8 cellular contexts compared by ENCODE assay signal in the genomic region with DNA sequence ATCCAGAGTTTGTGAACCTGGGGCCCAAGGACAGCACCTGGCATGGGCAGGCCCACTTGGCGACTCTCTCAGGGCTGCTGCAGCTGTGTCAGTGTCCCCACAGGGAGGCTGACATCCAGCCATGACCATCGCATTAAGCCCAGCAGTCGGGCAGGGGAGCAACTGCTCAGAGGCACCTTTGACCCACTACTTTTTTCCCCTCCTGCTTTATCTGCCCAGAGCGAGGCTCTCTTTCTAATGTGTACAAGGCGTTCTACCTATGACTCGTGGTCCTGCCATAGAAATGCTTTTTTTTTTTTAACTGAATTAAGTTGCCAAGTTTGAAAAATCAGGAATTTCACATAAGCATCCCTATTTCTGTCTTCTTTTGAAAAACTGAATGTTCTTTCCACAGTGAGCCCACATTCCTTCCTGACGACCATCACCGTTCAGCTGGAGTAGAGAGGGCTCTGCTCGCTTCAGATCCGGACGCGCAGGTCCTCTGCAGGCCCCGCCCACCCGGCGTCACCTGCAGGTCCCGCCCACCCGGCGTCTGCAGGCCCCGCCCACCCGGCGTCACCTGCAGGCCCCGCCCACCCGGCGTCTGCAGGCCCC. TPM values are rescaled to one million over a fixed set of nuclear protein-coding genes. Genes with fewer than 3 reads are reported as not detected.
DNase-seq lines count a peak whose midpoint lies in the region; ATAC-seq, FAIRE-seq and TF ChIP-seq lines count a peak whose summit lies in the region.

No MANE protein-coding gene starts in this region.

- peak overlapping the region; percentile 95 for H3K27ac Mint-ChIP-seq in nephron progenitor cell

- peak overlapping the region; percentile 12 for H3K4me3 ChIP-seq in bronchial epithelial cell (ENCODE audit: low read depth, low read length)

- ATAC-seq in Right ventricle myocardium superior (ENCODE audit: poor library complexity) (peak; percentile 61), Right ventricle myocardium inferior (no peak), HG02763 (IDR thresholded peaks at IDR 0.05; ENCODE audit: unreplicated experiment) (peak; percentile 45), GM18519 (IDR thresholded peaks at IDR 0.05; ENCODE audit: low FRiP score, unreplicated experiment) (no peak), HG02623 (IDR thresholded peaks at IDR 0.05; ENCODE audit: unreplicated experiment) (no peak)

- peaks cover 9% of the 10 kb centered on the region for H3K9me3 Mint-ChIP-seq in nephron progenitor cell

- intact Hi-C loops in Right ventricle myocardium superior (cut with DNase I) (no loop called here), Right ventricle myocardium inferior (cut with DNase I) (no loop called here)

- DNase-seq in Right ventricle myocardium superior (no peak), Right ventricle myocardium inferior (ENCODE audit: missing footprints) (no peak), NCI-H2196 treated with DMSO at 0.1 percent for 48 hours (lab: John Stamatoyannopoulos, UW; ENCODE audit: unreplicated experiment) (peak; percentile 80), bronchial epithelial cell (ENCODE audit: low read depth) (peak; percentile 53), nephron progenitor cell (peak; percentile 81)

- TF ChIP-seq CTCF in bronchial epithelial cell (IDR thresholded peaks at IDR 0.05; ENCODE audit: insufficient read depth, low read length, severe bottlenecking) (no peak), nephron progenitor cell (IDR thresholded peaks at IDR 0.05) (no peak)

- peaks cover 3% of the 10 kb centered on the region for H3K27me3 Mint-ChIP-seq in nephron progenitor cell (ENCODE audit: low read depth, poor library complexity)

- FAIRE-seq in bronchial epithelial cell (lab: Jason Lieb, UNC), result no peak

- H3K36me3 ChIP-seq in bronchial epithelial cell (ENCODE audit: control insufficient read depth, insufficient read depth, low read length), result no peaks in the 10 kb centered on the region

- H3K4me3 Mint-ChIP-seq in nephron progenitor cell, result peak overlapping the region; percentile 68

- no peaks in the 10 kb centered on the region for H3K36me3 Mint-ChIP-seq in nephron progenitor cell (ENCODE audit: low read depth)

- H3K4me1 Mint-ChIP-seq in nephron progenitor cell, result peaks cover 48% of the 10 kb centered on the region

- no peaks in the 10 kb centered on the region for H3K27me3 ChIP-seq in bronchial epithelial cell (ENCODE audit: control insufficient read depth, insufficient read depth, low read length)

RNA-seq across cellular contexts. Expression of gene CLUL1, which starts 0.4 kb away (rescaled TPM):
- total RNA-seq in Right ventricle myocardium superior, result 0.22 TPM
- total RNA-seq in Right ventricle myocardium inferior, result 0.43 TPM
- total RNA-seq in bronchial epithelial cell, result not detected in 2 replicates

RNA-seq across cellular contexts. Expression of gene CETN1, which starts 16.2 kb away (rescaled TPM):
- total RNA-seq in Right ventricle myocardium superior (not detected), Right ventricle myocardium inferior (not detected), bronchial epithelial cell (not detected in 2 replicates)

Comparison
In these comparisons a context has a peak if more than half of its experiments do, and no peak if none do; other contexts are left out.
1. ATAC-seq: peak in Right ventricle myocardium superior (single experiment) and HG02763 (single experiment); none in Right ventricle myocardium inferior (single experiment), GM18519 (single experiment) and HG02623 (single experiment).
2. DNase-seq: peak in NCI-H2196 treated with DMSO at 0.1 percent for 48 hours (single experiment), bronchial epithelial cell (single experiment) and nephron progenitor cell (single experiment); none in Right ventricle myocardium superior (single experiment) and Right ventricle myocardium inferior (single experiment).